Comparison of ENCODE assay signal across 21 cellular contexts in genomic region chr11:122681070-122681469, GRCh38.
"Had no signal": no experiment of that assay in that cellular context is flagged by ENCODE, and none has a peak within 500 bp of the region (broad histone marks: within the 10 kb centered on the region; RNA-seq: fewer than 3 reads in every experiment).

No MANE protein-coding gene starts in this region.

- DNase-seq: activated B cell treated with CpG ODN at 0.5 μM for 24 hours; activated CD4-positive, alpha-beta T cell treated with anti-CD3 and anti-CD28 coated beads for 4 hours; activated CD4-positive, alpha-beta T cell treated with anti-CD3 and anti-CD28 coated beads, Interleukin-2, amount 50 U/mL, for 48 hours; activated CD8-positive, alpha-beta memory T cell treated with anti-CD3 and anti-CD28 coated beads, Interleukin-2, amount 50 U/mL, for 48 hours; activated naive CD4-positive, alpha-beta T cell treated with Interleukin-2 at 50 U/mL for 16 hours; activated naive CD8-positive, alpha-beta T cell treated with anti-CD3 and anti-CD28 coated beads, Interleukin-2, amount 10 ng/mL, durations not matched to agents 7 days and 5 days; activated T-cell treated with anti-CD3 and anti-CD28 coated beads, Interleukin-2, amount 50 U/mL, for 4 hours; amniotic stem cell; cortex of kidney; left ventricle myocardium inferior; nephron progenitor cell; sigmoid colon; stimulated activated CD4-positive, alpha-beta T cell treated with anti-CD3 and anti-CD28 coated beads, Interleukin-2, amount 100 ng/mL, for 48 hours; stimulated activated CD8-positive, alpha-beta memory T cell treated with anti-CD3 and anti-CD28 coated beads, Interleukin-4, amount 100 ng/mL, for 48 hours; stimulated activated naive B cell treated with anti-CD40 and anti-IgM and Interleukin-4, amounts not matched to agents 10 μg/mL and 1 μg/mL and 100 μg/mL, for 72 hours; T-helper 9 cell; transverse colon had no signal

- H3K4me3 ChIP-seq: left ventricle myocardium inferior, sigmoid colon, transverse colon had no signal

- FAIRE-seq: bronchial epithelial cell, frontal cortex, urothelium cell line had no signal

- H3K9me3 ChIP-seq: left ventricle myocardium inferior, sigmoid colon, transverse colon had no signal

- H3K4me3 Mint-ChIP-seq: activated B cell treated with CpG ODN at 0.5 μM for 24 hours; activated naive CD8-positive, alpha-beta T cell treated with anti-CD3 and anti-CD28 coated beads, Interleukin-2, amount 10 ng/mL, durations not matched to agents 7 days and 5 days; activated T-cell treated with anti-CD3 and anti-CD28 coated beads, Interleukin-2, amount 50 U/mL, for 4 hours; nephron progenitor cell; stimulated activated naive B cell treated with anti-CD40 and anti-IgM and Interleukin-4, amounts not matched to agents 10 μg/mL and 1 μg/mL and 100 μg/mL, for 72 hours had no signal

- H3K9me3 Mint-ChIP-seq: activated B cell treated with CpG ODN at 0.5 μM for 24 hours; activated naive CD8-positive, alpha-beta T cell treated with anti-CD3 and anti-CD28 coated beads, Interleukin-2, amount 10 ng/mL, durations not matched to agents 7 days and 5 days; activated T-cell treated with anti-CD3 and anti-CD28 coated beads, Interleukin-2, amount 50 U/mL, for 4 hours; nephron progenitor cell; stimulated activated naive B cell treated with anti-CD40 and anti-IgM and Interleukin-4, amounts not matched to agents 10 μg/mL and 1 μg/mL and 100 μg/mL, for 72 hours had no signal

- H3K27ac Mint-ChIP-seq: activated B cell treated with CpG ODN at 0.5 μM for 24 hours; activated naive CD8-positive, alpha-beta T cell treated with anti-CD3 and anti-CD28 coated beads, Interleukin-2, amount 10 ng/mL, durations not matched to agents 7 days and 5 days; nephron progenitor cell; stimulated activated naive B cell treated with anti-CD40 and anti-IgM and Interleukin-4, amounts not matched to agents 10 μg/mL and 1 μg/mL and 100 μg/mL, for 72 hours had no signal

- H3K27me3 ChIP-seq: sigmoid colon, transverse colon had no signal

- H3K4me1 ChIP-seq: transverse colon had no signal

- H3K27ac ChIP-seq: epithelial cell of prostate, left ventricle myocardium inferior, sigmoid colon, transverse colon had no signal

- H3K27me3 Mint-ChIP-seq: activated B cell treated with CpG ODN at 0.5 μM for 24 hours; activated naive CD8-positive, alpha-beta T cell treated with anti-CD3 and anti-CD28 coated beads, Interleukin-2, amount 10 ng/mL, durations not matched to agents 7 days and 5 days; stimulated activated naive B cell treated with anti-CD40 and anti-IgM and Interleukin-4, amounts not matched to agents 10 μg/mL and 1 μg/mL and 100 μg/mL, for 72 hours had no signal

- H3K36me3 ChIP-seq: left ventricle myocardium inferior, sigmoid colon, transverse colon had no signal
